In the genomic region with DNA sequence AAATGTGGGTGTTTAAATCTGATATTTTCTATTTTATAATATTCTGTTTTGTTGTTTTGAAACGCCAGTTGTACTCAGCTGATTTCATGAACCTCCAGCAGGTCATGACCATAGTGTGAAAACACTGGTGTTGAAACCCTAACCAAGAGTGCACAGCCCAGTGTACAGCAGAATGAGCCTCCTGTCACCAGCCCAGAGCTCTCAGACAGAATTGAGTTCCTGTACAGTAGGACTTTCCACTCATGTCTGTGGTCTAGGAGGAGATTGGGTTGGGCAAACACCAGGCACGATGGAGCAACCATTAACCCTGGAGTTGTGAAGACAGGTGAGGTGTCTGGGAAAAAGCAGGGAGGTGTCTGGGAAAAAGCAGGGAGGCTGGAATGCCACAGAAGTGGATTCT, we compare ENCODE assay signal across 21 cellular contexts.
DNase-seq lines count a peak whose midpoint lies in the region; ATAC-seq, FAIRE-seq and TF ChIP-seq lines count a peak whose summit lies in the region.
"Had no signal": no experiment of that assay in that cellular context is flagged by ENCODE, and none has a peak within 500 bp of the region (broad histone marks: within the 10 kb centered on the region; RNA-seq: fewer than 3 reads in every experiment).

No MANE protein-coding gene starts in this region.

- H3K79me2 ChIP-seq in Loucy (ENCODE audit: insufficient read depth, low read length) = no peaks in the 10 kb centered on the region

- no peak for TF ChIP-seq POLR2A in spleen (IDR thresholded peaks at IDR 0.05)

- H3K27me3 ChIP-seq in Loucy (ENCODE audit: insufficient read depth, low read length, poor library complexity, severe bottlenecking) (no peaks in the 10 kb centered on the region), spleen (replicated peaks in 1 of 7) (no peaks in the 10 kb centered on the region), tibial artery (no peaks in the 10 kb centered on the region)
- H3K27me3 ChIP-seq: BLaER1, body of pancreas, tibial nerve had no signal

- H3K27me3 Mint-ChIP-seq in activated CD4-positive, alpha-beta T cell treated with anti-CD3 and anti-CD28 coated beads for 36 hours = no peaks in the 10 kb centered on the region
- no peaks in the 10 kb centered on the region for H3K27me3 Mint-ChIP-seq in activated naive CD8-positive, alpha-beta T cell treated with anti-CD3 and anti-CD28 coated beads for 36 hours

- no peaks in the 10 kb centered on the region for H3K36me3 ChIP-seq in Loucy (ENCODE audit: insufficient read depth, low read length)
- H3K36me3 ChIP-seq in spleen = no peaks in the 10 kb centered on the region
- H3K36me3 ChIP-seq in tibial artery = no peaks in the 10 kb centered on the region
- H3K36me3 ChIP-seq: BLaER1, left ventricle myocardium inferior, tibial nerve had no signal

- H3K27ac Mint-ChIP-seq in activated CD4-positive, alpha-beta T cell treated with anti-CD3 and anti-CD28 coated beads for 36 hours = peak overlapping the region; percentile 82
- peak overlapping the region; percentile 59 for H3K27ac Mint-ChIP-seq in activated naive CD8-positive, alpha-beta T cell treated with anti-CD3 and anti-CD28 coated beads for 36 hours

- H3K27ac ChIP-seq in spleen (peak overlapping the region in 7 of 8 donors; percentile 18 to 87 (median 71)), tibial artery (no peak overlapping the region)
- H3K27ac ChIP-seq: BLaER1, body of pancreas, left ventricle myocardium inferior, tibial nerve had no signal

- intact Hi-C loops in activated CD4-positive, alpha-beta T cell treated with anti-CD3 and anti-CD28 coated beads for 36 hours (cut with DNase I, micrococcal nuclease) = loop anchor here in 1 of 2 experiments (5.0 to 10.0 kb wide), 5 partner anchors 89 to 1566 kb away; partner anchors contain the start of gene BCL11B
- intact Hi-C loops in spleen (cut with DNase I; ENCODE audit: low total_unique reads) (no loop called here), tibial artery (cut with DNase I; ENCODE audit: low total_unique reads) (no loop called here)

- H3K4me3 ChIP-seq in Loucy (ENCODE audit: low read length, poor library complexity, severe bottlenecking) (no peak overlapping the region), spleen (peak overlapping the region in 1 of 8 donors; percentile 43), tibial artery (no peak overlapping the region)
- H3K4me3 ChIP-seq: BLaER1, body of pancreas, left ventricle myocardium inferior, tibial nerve had no signal

- H3K36me3 Mint-ChIP-seq in activated CD4-positive, alpha-beta T cell treated with anti-CD3 and anti-CD28 coated beads for 36 hours (ENCODE audit: low read depth) = no peaks in the 10 kb centered on the region
- H3K36me3 Mint-ChIP-seq in activated naive CD8-positive, alpha-beta T cell treated with anti-CD3 and anti-CD28 coated beads for 36 hours = peaks cover 7% of the 10 kb centered on the region

- no peak overlapping the region for H3K4me3 Mint-ChIP-seq in activated CD4-positive, alpha-beta T cell treated with anti-CD3 and anti-CD28 coated beads for 36 hours
- no peak overlapping the region for H3K4me3 Mint-ChIP-seq in activated naive CD8-positive, alpha-beta T cell treated with anti-CD3 and anti-CD28 coated beads for 36 hours

- H3K4me2 ChIP-seq in Loucy (ENCODE audit: low read depth, low read length, poor library complexity, severe bottlenecking) = no peak overlapping the region

- no peak for FAIRE-seq in RCC 7860 (lab: Jason Lieb, UNC)
- FAIRE-seq: frontal cortex, H1 had no signal

- POLR2A ChIA-PET in activated CD4-positive, alpha-beta T cell treated with anti-CD3 and anti-CD28 coated beads for 36 hours (lab: Charles Lee) = no interaction called here

- H4K20me1 ChIP-seq in Loucy (ENCODE audit: insufficient read depth, low read length, poor library complexity, severe bottlenecking) = no peaks in the 10 kb centered on the region
- H4K20me1 ChIP-seq: BLaER1 had no signal

- H3K9me2 ChIP-seq in Loucy (replicated peaks; ENCODE audit: low read depth, low read length) = no peaks in the 10 kb centered on the region

- WGBS in spleen, 5 donors = 34 to 62% (median 50%) methylated on average over 2 of the region's 2 CpGs

- H3K9me3 ChIP-seq in Loucy (ENCODE audit: insufficient read depth, low read depth, low read length) (no peaks in the 10 kb centered on the region), spleen (no peaks in the 10 kb centered on the region), tibial artery (no peaks in the 10 kb centered on the region)
- H3K9me3 ChIP-seq: BLaER1, body of pancreas, left ventricle myocardium inferior, tibial nerve had no signal

- H3K9ac ChIP-seq in Loucy (ENCODE audit: low read depth, low read length, poor library complexity, severe bottlenecking) = no peak overlapping the region
- H3K9ac ChIP-seq: BLaER1 had no signal

- peaks cover 84% of the 10 kb centered on the region for H3K4me1 Mint-ChIP-seq in activated CD4-positive, alpha-beta T cell treated with anti-CD3 and anti-CD28 coated beads for 36 hours
- peaks cover 81% of the 10 kb centered on the region for H3K4me1 Mint-ChIP-seq in activated naive CD8-positive, alpha-beta T cell treated with anti-CD3 and anti-CD28 coated beads for 36 hours

- peak; percentile 25 for DNase-seq in activated CD4-positive, alpha-beta T cell treated with anti-CD3 and anti-CD28 coated beads for 36 hours
- DNase-seq in activated CD4-positive, alpha-beta T cell treated with anti-CD3 and anti-CD28 coated beads, Interleukin-2, amount 50 U/mL, for 48 hours = no peak
- no peak for DNase-seq in activated naive CD8-positive, alpha-beta T cell treated with anti-CD3 and anti-CD28 coated beads for 36 hours
- DNase-seq in spleen = no peak
- no peak for DNase-seq in tibial artery
- DNase-seq in RCC 7860 (ENCODE audit: low spot score) = no peak
- DNase-seq: activated effector memory CD4-positive, alpha-beta T cell treated with Interleukin-2 at 50 U/mL for 16 hours; body of pancreas; IMR-90; left ventricle myocardium inferior; NCI-H2029; NCI-H510A; posterior cingulate gyrus; SIG-M5; stimulated activated CD4-positive, alpha-beta T cell treated with anti-CD3 and anti-CD28 coated beads, Interleukin-4, amount 100 ng/mL, for 4 hours had no signal

- CTCF ChIA-PET in activated CD4-positive, alpha-beta T cell treated with anti-CD3 and anti-CD28 coated beads for 36 hours (lab: Charles Lee) = no interaction called here

- TF ChIP-seq CTCF in Loucy (conservative IDR thresholded peaks at IDR 0.05; ENCODE audit: low read length) (no peak), spleen (IDR thresholded peaks at IDR 0.05 in 8 of 11, conservative IDR thresholded peaks at IDR 0.05 in 3 of 11) (no peak), tibial artery (IDR thresholded peaks at IDR 0.05) (no peak)

- H2AFZ ChIP-seq in Loucy (ENCODE audit: low read length) = 0 out of 2 replicates have a peak overlapping the region, but pooled peaks have one; percentile 60

- H3K9me3 Mint-ChIP-seq in activated CD4-positive, alpha-beta T cell treated with anti-CD3 and anti-CD28 coated beads for 36 hours (ENCODE audit: low read depth) = peaks cover 5% of the 10 kb centered on the region
- peaks cover 6% of the 10 kb centered on the region for H3K9me3 Mint-ChIP-seq in activated naive CD8-positive, alpha-beta T cell treated with anti-CD3 and anti-CD28 coated beads for 36 hours

- H3F3A ChIP-seq in Loucy (ENCODE audit: low read depth) = 0 out of 2 replicates have a peak, but pooled peaks cover 5% of the 10 kb centered on the region

- peak; percentile 31 for ATAC-seq in activated CD4-positive, alpha-beta T cell treated with anti-CD3 and anti-CD28 coated beads for 36 hours
- ATAC-seq in GM21447 (IDR thresholded peaks at IDR 0.05; ENCODE audit: unreplicated experiment) = no peak
- ATAC-seq: body of pancreas had no signal

- H3K4me1 ChIP-seq in Loucy (ENCODE audit: insufficient read depth, low read length, poor library complexity, severe bottlenecking) (peaks cover 48% of the 10 kb centered on the region), spleen (peaks cover 0 to 76% (median 19%) of the 10 kb centered on the region in 6 donors), tibial artery (no peaks in the 10 kb centered on the region)
- H3K4me1 ChIP-seq: body of pancreas, left ventricle myocardium inferior, tibial nerve had no signal

Comparison
In these comparisons a context has a peak if more than half of its experiments do, and no peak if none do; other contexts are left out.
1. H3K27ac ChIP-seq: peak in spleen (7 of 8); none in tibial artery (0 of 2).